Comparison of ENCODE assay signal across 23 cellular contexts in the genomic region with DNA sequence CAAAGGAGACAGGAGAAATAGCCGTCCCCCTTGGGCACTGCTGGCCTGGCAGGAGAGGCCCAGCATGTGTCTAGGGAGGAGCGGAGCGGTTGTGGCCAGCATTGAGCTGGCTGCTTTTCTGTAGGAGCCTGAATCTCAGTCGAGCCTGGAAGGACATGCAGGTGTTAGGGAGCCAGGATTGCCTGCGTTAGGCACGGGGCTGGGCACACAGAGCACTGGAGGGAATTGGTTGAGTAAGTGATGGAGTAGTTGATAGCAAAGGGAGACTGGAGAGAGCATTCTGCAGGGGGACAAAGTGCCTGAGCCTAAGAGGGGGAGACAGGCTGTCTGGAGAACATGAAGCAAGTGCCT. TPM values are rescaled to one million over a fixed set of nuclear protein-coding genes. Genes with fewer than 3 reads are reported as not detected.
A peak's percentile ranks its signal among the peaks of the same experiment; 100 is the strongest.
DNase-seq lines count a peak whose midpoint lies in the region; ATAC-seq, FAIRE-seq and TF ChIP-seq lines count a peak whose summit lies in the region.
"Had no signal": no experiment of that assay in that cellular context is flagged by ENCODE, and none has a peak within 500 bp of the region (broad histone marks: within the 10 kb centered on the region; RNA-seq: fewer than 3 reads in every experiment).

No MANE protein-coding gene starts in this region.

- FAIRE-seq in kidney (lab: Jason Lieb, UNC) = no peak
- FAIRE-seq: A204.1, D721Med, RCC 7860 had no signal

- intact Hi-C loops in kidney (cut with DNase I) = no loop called here

- H3K4me3 Mint-ChIP-seq in activated naive CD8-positive, alpha-beta T cell treated with anti-CD3 and anti-CD28 coated beads, Interleukin-2, amount 10 ng/mL, durations not matched to agents 7 days and 5 days = no peak overlapping the region
- H3K4me3 Mint-ChIP-seq in activated naive CD8-positive, alpha-beta T cell treated with anti-CD3 and anti-CD28 coated beads, Interleukin-2, amount 50 U/mL, for 24 hours = no peak overlapping the region
- H3K4me3 Mint-ChIP-seq in WTC11 (no peak overlapping the region), progenitor cell of endocrine pancreas (ENCODE audit: low read depth) (no peak overlapping the region)
- H3K4me3 Mint-ChIP-seq in activated CD8-positive, alpha-beta T cell treated with anti-CD3 and anti-CD28 coated beads, Interleukin-2, amount 10 ng/mL, durations not matched to agents 7 days and 5 days = no peak overlapping the region
- H3K4me3 Mint-ChIP-seq: activated naive CD8-positive, alpha-beta T cell treated with anti-CD3 and anti-CD28 coated beads for 36 hours; natural killer cell had no signal

- no peak overlapping the region for H3K9ac ChIP-seq in kidney (ENCODE audit: low read length in 2 of 2)

- no peak for TF ChIP-seq CTCF in WTC11 (IDR thresholded peaks at IDR 0.05)
- TF ChIP-seq CTCF in kidney (IDR thresholded peaks at IDR 0.05; ENCODE audit: borderline replicate concordance, extremely low read depth, insufficient read depth) = no peak
- TF ChIP-seq CTCF in progenitor cell of endocrine pancreas (IDR thresholded peaks at IDR 0.05; ENCODE audit: unreplicated experiment) = no peak

- no peaks in the 10 kb centered on the region for H3K36me3 Mint-ChIP-seq in activated naive CD8-positive, alpha-beta T cell treated with anti-CD3 and anti-CD28 coated beads, Interleukin-2, amount 10 ng/mL, durations not matched to agents 7 days and 5 days
- no peaks in the 10 kb centered on the region for H3K36me3 Mint-ChIP-seq in activated naive CD8-positive, alpha-beta T cell treated with anti-CD3 and anti-CD28 coated beads, Interleukin-2, amount 50 U/mL, for 24 hours (ENCODE audit: low read depth)
- H3K36me3 Mint-ChIP-seq in WTC11 (no peaks in the 10 kb centered on the region), progenitor cell of endocrine pancreas (ENCODE audit: insufficient read depth) (no peaks in the 10 kb centered on the region)
- H3K36me3 Mint-ChIP-seq in activated CD8-positive, alpha-beta T cell treated with anti-CD3 and anti-CD28 coated beads, Interleukin-2, amount 10 ng/mL, durations not matched to agents 7 days and 5 days (ENCODE audit: low read depth) = no peaks in the 10 kb centered on the region
- H3K36me3 Mint-ChIP-seq: activated naive CD8-positive, alpha-beta T cell treated with anti-CD3 and anti-CD28 coated beads for 36 hours; natural killer cell had no signal

- CTCF ChIA-PET in WTC11 (lab: Charles Lee) = no interaction called here
- CTCF ChIA-PET in activated CD8-positive, alpha-beta T cell treated with anti-CD3 and anti-CD28 coated beads, Interleukin-2, amount 10 ng/mL, durations not matched to agents 7 days and 5 days (lab: Charles Lee) = no interaction called here

- H3K9me3 Mint-ChIP-seq in activated naive CD8-positive, alpha-beta T cell treated with anti-CD3 and anti-CD28 coated beads, Interleukin-2, amount 10 ng/mL, durations not matched to agents 7 days and 5 days = no peaks in the 10 kb centered on the region
- H3K9me3 Mint-ChIP-seq in activated naive CD8-positive, alpha-beta T cell treated with anti-CD3 and anti-CD28 coated beads, Interleukin-2, amount 50 U/mL, for 24 hours = no peaks in the 10 kb centered on the region
- H3K9me3 Mint-ChIP-seq in WTC11 = no peaks in the 10 kb centered on the region
- H3K9me3 Mint-ChIP-seq in progenitor cell of endocrine pancreas (ENCODE audit: low read depth) = no peaks in the 10 kb centered on the region
- H3K9me3 Mint-ChIP-seq in activated CD8-positive, alpha-beta T cell treated with anti-CD3 and anti-CD28 coated beads, Interleukin-2, amount 10 ng/mL, durations not matched to agents 7 days and 5 days (ENCODE audit: insufficient read depth) = no peaks in the 10 kb centered on the region
- H3K9me3 Mint-ChIP-seq: activated naive CD8-positive, alpha-beta T cell treated with anti-CD3 and anti-CD28 coated beads for 36 hours; natural killer cell had no signal

- H3K27ac ChIP-seq in kidney (ENCODE audit: low read depth in 2 of 2, low read length in 2 of 2) = peak overlapping the region in 1 of 2 donors; percentile 14
- H3K27ac ChIP-seq: cardiac muscle cell had no signal

- POLR2A ChIA-PET in activated naive CD8-positive, alpha-beta T cell treated with anti-CD3 and anti-CD28 coated beads, Interleukin-2, amount 10 ng/mL, durations not matched to agents 7 days and 5 days (lab: Charles Lee) = interaction anchor here (0.5 kb wide), 1 partner anchor 37 kb away, joined by 4 read pairs; no protein-coding TSS in a partner anchor
- POLR2A ChIA-PET in WTC11 (lab: Charles Lee) = no interaction called here
- POLR2A ChIA-PET in activated CD8-positive, alpha-beta T cell treated with anti-CD3 and anti-CD28 coated beads, Interleukin-2, amount 10 ng/mL, durations not matched to agents 7 days and 5 days (lab: Charles Lee) = no interaction called here

- peaks cover 69 to 71% of the 10 kb centered on the region in 2 donors for H3K4me1 ChIP-seq in kidney (ENCODE audit: control insufficient read depth in 1 of 2, insufficient read depth in 1 of 2, low read depth in 1 of 2, low read length in 2 of 2)

- no peaks in the 10 kb centered on the region for H3K36me3 ChIP-seq in kidney (ENCODE audit: control insufficient read depth in 1 of 2, insufficient read depth in 2 of 2, low read length in 2 of 2)
- H3K36me3 ChIP-seq: cardiac muscle cell, gastrocnemius medialis, HAP-1, vagina had no signal

- no peak for ATAC-seq in activated naive CD8-positive, alpha-beta T cell treated with anti-CD3 and anti-CD28 coated beads, Interleukin-2, amount 10 ng/mL, durations not matched to agents 7 days and 5 days (ENCODE audit: low read depth)
- no peak for ATAC-seq in activated naive CD8-positive, alpha-beta T cell treated with anti-CD3 and anti-CD28 coated beads, Interleukin-2, amount 50 U/mL, for 24 hours
- no peak for ATAC-seq in WTC11
- ATAC-seq in activated CD8-positive, alpha-beta T cell treated with anti-CD3 and anti-CD28 coated beads, Interleukin-2, amount 10 ng/mL, durations not matched to agents 7 days and 5 days = no peak
- no peak for ATAC-seq in GM19351 (IDR thresholded peaks at IDR 0.05; ENCODE audit: unreplicated experiment)
- ATAC-seq: gastrocnemius medialis, natural killer cell had no signal

- H3K4me3 ChIP-seq in kidney (ENCODE audit: low read length in 2 of 2) = no peak overlapping the region
- H3K4me3 ChIP-seq: cardiac muscle cell, gastrocnemius medialis, HAP-1, vagina had no signal

- peaks cover 5% of the 10 kb centered on the region for H3K27me3 Mint-ChIP-seq in activated naive CD8-positive, alpha-beta T cell treated with anti-CD3 and anti-CD28 coated beads, Interleukin-2, amount 10 ng/mL, durations not matched to agents 7 days and 5 days
- H3K27me3 Mint-ChIP-seq in activated naive CD8-positive, alpha-beta T cell treated with anti-CD3 and anti-CD28 coated beads, Interleukin-2, amount 50 U/mL, for 24 hours = peaks cover 10% of the 10 kb centered on the region
- H3K27me3 Mint-ChIP-seq in WTC11 (ENCODE audit: low read depth) (no peaks in the 10 kb centered on the region; the same call in 1 of the 2 replicates), progenitor cell of endocrine pancreas (no peaks in the 10 kb centered on the region)
- H3K27me3 Mint-ChIP-seq in activated CD8-positive, alpha-beta T cell treated with anti-CD3 and anti-CD28 coated beads, Interleukin-2, amount 10 ng/mL, durations not matched to agents 7 days and 5 days (ENCODE audit: low read depth) = peaks cover 26% of the 10 kb centered on the region

- DNase-seq in activated naive CD8-positive, alpha-beta T cell treated with anti-CD3 and anti-CD28 coated beads, Interleukin-2, amount 10 ng/mL, durations not matched to agents 7 days and 5 days = no peak
- DNase-seq in activated naive CD8-positive, alpha-beta T cell treated with anti-CD3 and anti-CD28 coated beads, Interleukin-2, amount 50 U/mL, for 24 hours = no peak
- DNase-seq in WTC11 (ENCODE audit: low spot score) = no peak
- peak; percentile 48 for DNase-seq in kidney
- no peak for DNase-seq in progenitor cell of endocrine pancreas (ENCODE audit: low spot score, unreplicated experiment)
- no peak for DNase-seq in activated CD8-positive, alpha-beta T cell treated with anti-CD3 and anti-CD28 coated beads, Interleukin-2, amount 10 ng/mL, durations not matched to agents 7 days and 5 days
- no peak for DNase-seq in NCI-H2107 treated with DMSO at 0.1 percent for 48 hours (lab: John Stamatoyannopoulos, UW; ENCODE audit: unreplicated experiment)
- DNase-seq: activated CD4-positive, alpha-beta T cell treated with anti-CD3 and anti-CD28 coated beads for 1 hour; activated naive CD8-positive, alpha-beta T cell treated with anti-CD3 and anti-CD28 coated beads for 36 hours; EL; erythroblast; gastrocnemius medialis; kidney glomerular epithelial cell; natural killer cell; NCI-H510A; stimulated activated CD4-positive, alpha-beta T cell treated with anti-CD3 and anti-CD28 coated beads, Interleukin-12 subunit alpha, Interleukin-12 subunit beta, amount 100 ng/mL, for 4 hours had no signal

- H3K27ac Mint-ChIP-seq in activated naive CD8-positive, alpha-beta T cell treated with anti-CD3 and anti-CD28 coated beads, Interleukin-2, amount 10 ng/mL, durations not matched to agents 7 days and 5 days = peak overlapping the region; percentile 31
- no peak overlapping the region for H3K27ac Mint-ChIP-seq in activated naive CD8-positive, alpha-beta T cell treated with anti-CD3 and anti-CD28 coated beads, Interleukin-2, amount 50 U/mL, for 24 hours
- 0 out of 2 replicates have a peak overlapping the region, but pooled peaks have one; percentile 37 for H3K27ac Mint-ChIP-seq in WTC11
- peak overlapping the region; percentile 57 for H3K27ac Mint-ChIP-seq in progenitor cell of endocrine pancreas
- no peak overlapping the region for H3K27ac Mint-ChIP-seq in activated CD8-positive, alpha-beta T cell treated with anti-CD3 and anti-CD28 coated beads, Interleukin-2, amount 10 ng/mL, durations not matched to agents 7 days and 5 days
- H3K27ac Mint-ChIP-seq: activated naive CD8-positive, alpha-beta T cell treated with anti-CD3 and anti-CD28 coated beads for 36 hours; natural killer cell had no signal

- H3K9me3 ChIP-seq in kidney (ENCODE audit: control insufficient read depth in 1 of 2, low read length in 2 of 2) = no peaks in the 10 kb centered on the region
- H3K9me3 ChIP-seq: gastrocnemius medialis, HAP-1, vagina had no signal

- no peaks in the 10 kb centered on the region for H3K4me1 Mint-ChIP-seq in activated naive CD8-positive, alpha-beta T cell treated with anti-CD3 and anti-CD28 coated beads, Interleukin-2, amount 10 ng/mL, durations not matched to agents 7 days and 5 days
- H3K4me1 Mint-ChIP-seq in activated naive CD8-positive, alpha-beta T cell treated with anti-CD3 and anti-CD28 coated beads, Interleukin-2, amount 50 U/mL, for 24 hours = no peaks in the 10 kb centered on the region
- H3K4me1 Mint-ChIP-seq in WTC11 (peaks cover 37% of the 10 kb centered on the region), progenitor cell of endocrine pancreas (ENCODE audit: low read depth) (peaks cover 53% of the 10 kb centered on the region)
- peaks cover 6% of the 10 kb centered on the region for H3K4me1 Mint-ChIP-seq in activated CD8-positive, alpha-beta T cell treated with anti-CD3 and anti-CD28 coated beads, Interleukin-2, amount 10 ng/mL, durations not matched to agents 7 days and 5 days (ENCODE audit: low read depth)
- H3K4me1 Mint-ChIP-seq: activated naive CD8-positive, alpha-beta T cell treated with anti-CD3 and anti-CD28 coated beads for 36 hours; natural killer cell had no signal

RNA-seq across cellular contexts. Expression of gene ASAP2, which starts 22.8 kb away (rescaled TPM):
- not detected for total RNA-seq in activated naive CD8-positive, alpha-beta T cell treated with anti-CD3 and anti-CD28 coated beads, Interleukin-2, amount 10 ng/mL, durations not matched to agents 7 days and 5 days
- total RNA-seq in WTC11 (2021) = 14.3 to 15.6 TPM (median 14.5 TPM) in 3 replicates
- 54.8 TPM for total RNA-seq in kidney
- 26.2 TPM for polyA plus RNA-seq in kidney (ENCODE audit: insufficient read depth, low read depth, low replicate concordance)
- 65.4 and 69.3 TPM in 2 replicates for total RNA-seq in progenitor cell of endocrine pancreas
- total RNA-seq in activated CD8-positive, alpha-beta T cell treated with anti-CD3 and anti-CD28 coated beads, Interleukin-2, amount 10 ng/mL, durations not matched to agents 7 days and 5 days = not detected

Comparison
In these comparisons a context has a peak if more than half of its experiments do, and no peak if none do; other contexts are left out.
1. H3K27ac Mint-ChIP-seq: peak in activated naive CD8-positive, alpha-beta T cell treated with anti-CD3 and anti-CD28 coated beads, Interleukin-2, amount 10 ng/mL, durations not matched to agents 7 days and 5 days (single experiment), WTC11 (single experiment) and progenitor cell of endocrine pancreas (single experiment); none in activated naive CD8-positive, alpha-beta T cell treated with anti-CD3 and anti-CD28 coated beads, Interleukin-2, amount 50 U/mL, for 24 hours (single experiment) and activated CD8-positive, alpha-beta T cell treated with anti-CD3 and anti-CD28 coated beads, Interleukin-2, amount 10 ng/mL, durations not matched to agents 7 days and 5 days (single experiment).
2. RNA of gene ASAP2, which starts 22.8 kb away (total RNA-seq): 65.4 to 69.3 TPM in progenitor cell of endocrine pancreas, 54.8 TPM in kidney (single experiment) and 14.3 to 15.6 TPM in WTC11; not detected in activated naive CD8-positive, alpha-beta T cell treated with anti-CD3 and anti-CD28 coated beads, Interleukin-2, amount 10 ng/mL, durations not matched to agents 7 days and 5 days and not detected in activated CD8-positive, alpha-beta T cell treated with anti-CD3 and anti-CD28 coated beads, Interleukin-2, amount 10 ng/mL, durations not matched to agents 7 days and 5 days; every median in the first group is over 10 times any median in the second.